Comparison of ENCODE assay signal across 9 cellular contexts in the genomic region with DNA sequence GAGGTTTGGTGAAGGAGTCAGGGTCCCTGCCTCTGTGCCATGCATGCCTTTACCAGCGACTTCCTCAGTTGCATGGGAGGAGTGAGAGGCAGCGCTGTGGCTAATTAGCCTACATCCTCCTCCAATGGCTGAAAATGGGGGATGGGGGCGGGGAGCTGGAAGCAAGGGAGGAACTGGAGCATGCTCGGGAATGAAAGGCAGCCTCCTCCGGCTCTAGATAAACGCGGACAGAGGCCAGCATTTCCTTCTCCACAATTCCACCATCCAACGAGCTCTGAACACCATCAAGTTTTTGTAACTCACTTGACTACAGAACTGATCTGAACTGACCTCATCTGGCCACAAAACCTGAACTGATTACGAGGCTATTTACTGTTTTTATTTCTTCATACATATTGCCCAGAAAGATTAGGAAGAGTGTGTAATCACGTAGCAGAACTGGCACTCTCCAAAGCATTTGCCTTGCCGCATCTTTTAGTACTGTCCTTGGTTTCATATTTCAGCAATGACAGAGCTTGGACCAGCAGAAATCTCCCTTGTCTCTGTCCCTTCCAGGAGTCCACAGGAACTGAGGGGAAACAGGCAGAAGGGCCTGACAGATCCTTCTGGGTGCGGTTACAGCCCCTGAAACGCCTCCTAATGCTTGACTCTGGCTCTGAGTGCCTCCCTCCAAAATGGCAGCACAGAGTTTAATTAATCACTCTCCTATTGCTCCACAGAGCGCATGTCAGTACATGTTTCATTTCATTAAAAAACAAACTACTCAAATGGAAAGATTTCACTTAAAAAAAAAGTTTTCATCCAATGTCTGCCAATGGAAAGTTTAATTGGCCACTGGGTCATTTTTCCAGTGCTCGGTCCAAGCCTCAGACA. TPM values are rescaled to one million over a fixed set of nuclear protein-coding genes. Genes with fewer than 3 reads are reported as not detected.
DNase-seq lines count a peak whose midpoint lies in the region; ATAC-seq, FAIRE-seq and TF ChIP-seq lines count a peak whose summit lies in the region.
"Had no signal": no experiment of that assay in that cellular context is flagged by ENCODE, and none has a peak within 500 bp of the region (broad histone marks: within the 10 kb centered on the region; RNA-seq: fewer than 3 reads in every experiment).

No MANE protein-coding gene starts in this region.

- no peak overlapping the region for H3K4me3 Mint-ChIP-seq in activated naive CD4-positive, alpha-beta T cell treated with anti-CD3 and anti-CD28 coated beads for 36 hours
- H3K4me3 Mint-ChIP-seq: CD4-positive, CD25-positive, alpha-beta regulatory T cell had no signal

- 44% methylated on average over 15 of the region's 15 CpGs; no CpG with 5 or more reads in 1 of the 2 experiments for WGBS in H1 (ENCODE audit: extremely low coverage in 1 of 2, insufficient coverage in 1 of 2, insufficient read length in 1 of 2, insufficient replicate concordance in 2 of 2, low coverage in 1 of 2, low lambda C conversion rate in 2 of 2, missing lambda C conversion rate in 1 of 2), 2 experiments

- no peak overlapping the region for H3K23ac ChIP-seq in H1 (ENCODE audit: insufficient read length)

- no peak overlapping the region for H2AK5ac ChIP-seq in H1 (ENCODE audit: low read depth, low read length)

- no peaks in the 10 kb centered on the region for H4K20me1 ChIP-seq in H1 (replicated peaks in 1 of 2; ENCODE audit: control insufficient read depth in 1 of 2, insufficient read depth in 2 of 2, low read length in 2 of 2)

- H3K4me3 ChIP-seq in H1 (ENCODE audit: extremely low read depth in 1 of 4, insufficient read depth in 2 of 4, low read depth in 3 of 4, low read length in 4 of 4) (peak overlapping the region in 2 of 4 experiments; percentile 7 to 32; a peak in 2 of 8 replicates), muscle layer of duodenum (ENCODE audit: low read depth in 1 of 2, low read length in 2 of 2) (no peak overlapping the region), uterus (no peak overlapping the region)

- peak overlapping the region; percentile 55 to 58 for H3K4me2 ChIP-seq in H1 (ENCODE audit: insufficient read depth in 1 of 2, low read depth in 2 of 2, low read length in 2 of 2)

- intact Hi-C loops in activated naive CD4-positive, alpha-beta T cell treated with anti-CD3 and anti-CD28 coated beads for 36 hours (cut with micrococcal nuclease), result no loop called here
- intact Hi-C loops in uterus (cut with DNase I; ENCODE audit: low total_unique reads), result no loop called here

- ATAC-seq in HG02938 (IDR thresholded peaks at IDR 0.05; ENCODE audit: unreplicated experiment), result no peak
- no peak for ATAC-seq in GM18907 (IDR thresholded peaks at IDR 0.05; ENCODE audit: unreplicated experiment)

- H3K36me3 ChIP-seq in H1 (ENCODE audit: control insufficient read depth in 2 of 4, insufficient read depth in 4 of 4, low read length in 3 of 4) (no peaks in the 10 kb centered on the region), muscle layer of duodenum (ENCODE audit: control insufficient read depth in 1 of 2, insufficient read depth in 2 of 2, low read length in 2 of 2) (peaks cover 0 to 5% of the 10 kb centered on the region in 2 donors), uterus (no peaks in the 10 kb centered on the region)

- H3K79me1 ChIP-seq in H1 (ENCODE audit: low read depth, low read length), result no peaks in the 10 kb centered on the region

- H3K23me2 ChIP-seq in H1 (ENCODE audit: low read depth, low read length), result peaks cover 8% of the 10 kb centered on the region; the same call in 1 of the 2 replicates

- H3K9me3 ChIP-seq in H1 (ENCODE audit: insufficient read depth in 2 of 2, low read depth in 1 of 2, low read length in 1 of 2) (no peaks in the 10 kb centered on the region), muscle layer of duodenum (ENCODE audit: control insufficient read depth in 1 of 2, low read length in 2 of 2) (no peaks in the 10 kb centered on the region), uterus (no peaks in the 10 kb centered on the region)

- POLR2A ChIA-PET in H1 (lab: Charles Lee; ENCODE audit: partially characterized antibody), result interaction anchor here (0.6 to 1.3 kb wide), 3 partner anchors 14 to 180 kb away, joined by 3 to 5 read pairs (median 4); a partner anchor contains a TSS

- no peak overlapping the region for H4K5ac ChIP-seq in H1 (ENCODE audit: insufficient read length, low read depth, low read length)

- no peak overlapping the region for H3K9ac ChIP-seq in H1 (replicated peaks in 1 of 4; ENCODE audit: extremely low read depth in 1 of 4, low read depth in 3 of 4, low read length in 3 of 4)

- no peaks in the 10 kb centered on the region for H3K27me3 Mint-ChIP-seq in activated naive CD4-positive, alpha-beta T cell treated with anti-CD3 and anti-CD28 coated beads for 36 hours (ENCODE audit: low read depth)
- H3K27me3 Mint-ChIP-seq: CD4-positive, CD25-positive, alpha-beta regulatory T cell had no signal

- H2BK12ac ChIP-seq in H1 (ENCODE audit: low read depth, low read length), result peak overlapping the region; percentile 41; the same call in 1 of the 2 replicates

- no peak overlapping the region for H4K8ac ChIP-seq in H1 (ENCODE audit: extremely low read depth, insufficient read depth, low read length)

- no peak for TF ChIP-seq CTCF in H1 (IDR thresholded peaks at IDR 0.05; ENCODE audit: control extremely low read depth in 1 of 3, insufficient read depth in 1 of 3, low read depth in 1 of 3, low read length in 3 of 3)
- TF ChIP-seq CTCF in uterus (IDR thresholded peaks at IDR 0.05), result no peak

- H3K27ac ChIP-seq in H1 (ENCODE audit: low read depth, low read length) (no peak overlapping the region), muscle layer of duodenum (ENCODE audit: low read length) (peak overlapping the region; percentile 78), uterus (peak overlapping the region; percentile 77 to 90)

- 0 out of 2 replicates have a peak overlapping the region, but pooled peaks have one; percentile 73 for H2BK20ac ChIP-seq in H1 (ENCODE audit: low read length)

- no peaks in the 10 kb centered on the region for H3K4me1 Mint-ChIP-seq in activated naive CD4-positive, alpha-beta T cell treated with anti-CD3 and anti-CD28 coated beads for 36 hours (ENCODE audit: low read depth)

- no peaks in the 10 kb centered on the region for H3K27me3 ChIP-seq in H1 (replicated peaks in 1 of 4; ENCODE audit: control insufficient read depth in 3 of 4, extremely low read depth in 1 of 4, insufficient read depth in 3 of 4, low read length in 3 of 4)
- no peaks in the 10 kb centered on the region for H3K27me3 ChIP-seq in muscle layer of duodenum (ENCODE audit: low read depth, low read length)
- H3K27me3 ChIP-seq in uterus, result no peaks in the 10 kb centered on the region

- TF ChIP-seq RAD21 in H1 (IDR thresholded peaks at IDR 0.05 in 1 of 2, conservative IDR thresholded peaks at IDR 0.05 in 1 of 2; ENCODE audit: low read depth in 2 of 2, low read length in 2 of 2), result no peak

- H3K14ac ChIP-seq in H1 (ENCODE audit: insufficient read length), result no peak overlapping the region

- no peak overlapping the region for H2BK15ac ChIP-seq in H1 (ENCODE audit: low read length)

- CTCF ChIA-PET in activated naive CD4-positive, alpha-beta T cell treated with anti-CD3 and anti-CD28 coated beads for 36 hours (lab: Charles Lee), result no interaction called here
- CTCF ChIA-PET in H1 (lab: Charles Lee; ENCODE audit: partially characterized antibody), result interaction anchor here (0.9 to 3.4 kb wide), 9 partner anchors 8 to 405 kb away, joined by 3 to 12 read pairs (median 4); a partner anchor contains a TSS

- H3K18ac ChIP-seq in H1 (ENCODE audit: extremely low read depth, low read length), result no peak overlapping the region

- TF ChIP-seq POLR2A in H1 (IDR thresholded peaks at IDR 0.05; ENCODE audit: control extremely low read depth in 1 of 2, low read depth in 2 of 2, low read length in 2 of 2) (no peak), uterus (IDR thresholded peaks at IDR 0.05) (no peak)

- DNase-seq in activated naive CD4-positive, alpha-beta T cell treated with anti-CD3 and anti-CD28 coated beads for 36 hours, result no peak
- no peak for DNase-seq in activated naive CD4-positive, alpha-beta T cell treated with anti-CD3 and anti-CD28 coated beads, Interleukin-2, amount 50 U/mL, for 16 hours
- DNase-seq in H1 (ENCODE audit: low read depth in 1 of 2, low spot score in 2 of 2), result peak; percentile 44 to 82
- peak; percentile 73 to 75 for DNase-seq in uterus
- DNase-seq in NCI-H128 (lab: John Stamatoyannopoulos, UW; ENCODE audit: unreplicated experiment), result no peak
- DNase-seq: CD4-positive, CD25-positive, alpha-beta regulatory T cell had no signal

- no peak overlapping the region for H2BK120ac ChIP-seq in H1 (replicated peaks; ENCODE audit: low read depth, low read length)

- H3K4ac ChIP-seq in H1 (replicated peaks; ENCODE audit: insufficient read length, low read depth, low read length), result no peak overlapping the region

- H3K36me3 Mint-ChIP-seq in activated naive CD4-positive, alpha-beta T cell treated with anti-CD3 and anti-CD28 coated beads for 36 hours (ENCODE audit: low read depth), result peaks cover 35% of the 10 kb centered on the region

- H3K27ac Mint-ChIP-seq in activated naive CD4-positive, alpha-beta T cell treated with anti-CD3 and anti-CD28 coated beads for 36 hours, result peak overlapping the region; percentile 67

- no peaks in the 10 kb centered on the region for H3K79me2 ChIP-seq in H1 (ENCODE audit: control insufficient read depth in 1 of 2, insufficient read depth in 2 of 2, low read length in 2 of 2)

- no peak overlapping the region for H2BK5ac ChIP-seq in H1 (ENCODE audit: low read depth, low read length)

- no peak overlapping the region for H3K56ac ChIP-seq in H1 (replicated peaks; ENCODE audit: insufficient read length, low read depth, low read length)

- H3K4me1 ChIP-seq in H1 (replicated peaks in 1 of 4; ENCODE audit: control insufficient read depth in 3 of 4, insufficient read depth in 4 of 4, low read length in 3 of 4) (peaks cover 13 to 33% (median 27%) of the 10 kb centered on the region in 4 experiments), muscle layer of duodenum (ENCODE audit: control insufficient read depth in 1 of 2, insufficient read depth in 2 of 2, low read length in 2 of 2) (peaks cover 31 to 65% of the 10 kb centered on the region in 2 donors), uterus (peaks cover 11 to 15% of the 10 kb centered on the region in 2 donors)

- H3K9me3 Mint-ChIP-seq in activated naive CD4-positive, alpha-beta T cell treated with anti-CD3 and anti-CD28 coated beads for 36 hours, result no peaks in the 10 kb centered on the region
- H3K9me3 Mint-ChIP-seq: CD4-positive, CD25-positive, alpha-beta regulatory T cell had no signal

- peak overlapping the region; percentile 4; the same call in 1 of the 2 replicates for H2AFZ ChIP-seq in H1 (ENCODE audit: low read length)

- TF ChIP-seq EP300 in H1 (IDR thresholded peaks at IDR 0.05; ENCODE audit: borderline replicate concordance in 1 of 2, low read depth in 2 of 2, low read length in 2 of 2), result no peak

- H4K91ac ChIP-seq in H1 (replicated peaks; ENCODE audit: insufficient read length, low read length), result no peak overlapping the region

- peak; percentile 73 for FAIRE-seq in H1 (lab: Jason Lieb, UNC)

RNA-seq across cellular contexts. Expression of a gene that starts 58.2 kb away (rescaled TPM):
- total RNA-seq in activated naive CD4-positive, alpha-beta T cell treated with anti-CD3 and anti-CD28 coated beads for 36 hours, result 10 to 100 TPM; 39.9 to 42.2 TPM
- 20.5 and 20.6 TPM in 2 replicates for total RNA-seq in H1 (2021; fragmentation: NEBNext Ultra II Directional; extraction: Animal tissue kit (Norgen Biotek cat#: 25700))
- polyA plus RNA-seq in H1 (2011; rRNA removed), result 17.4 and 19.7 TPM in 2 replicates
- 18.2 TPM for polyA plus RNA-seq in H1 (2011; cell fraction: cytosol; rRNA removed)
- 24.6 TPM for polyA plus RNA-seq in H1 (2011; cell fraction: nucleus; rRNA removed)
- 17.5 to 19.6 TPM (median 19.0 TPM) in 4 replicates for polyA plus RNA-seq in H1 (2012, experiment 1 of 2)
- 20.9 TPM for polyA plus RNA-seq in H1 (2012, experiment 2 of 2)
- polyA plus RNA-seq in H1 (2013, experiment 1 of 2), result 19.5 TPM
- 17.8 TPM for polyA plus RNA-seq in H1 (2013, experiment 2 of 2)
- polyA minus RNA-seq in H1 (2011; rRNA and poly(A)+ RNA removed), result 26.8 and 29.8 TPM in 2 replicates
- 12.5 TPM for polyA minus RNA-seq in H1 (2011; cell fraction: cytosol; rRNA and poly(A)+ RNA removed)
- polyA minus RNA-seq in H1 (2011; cell fraction: nucleus; rRNA and poly(A)+ RNA removed), result 14.3 TPM
- 10 to 100 TPM; 17.2 to 64.4 (median 25.4) TPM for total RNA-seq in uterus

Comparison
In these comparisons a context has a peak if more than half of its experiments do, and no peak if none do; other contexts are left out.
1. DNase-seq: peak in H1 (2 of 2) and uterus (2 of 2); none in activated naive CD4-positive, alpha-beta T cell treated with anti-CD3 and anti-CD28 coated beads for 36 hours (single experiment), activated naive CD4-positive, alpha-beta T cell treated with anti-CD3 and anti-CD28 coated beads, Interleukin-2, amount 50 U/mL, for 16 hours (single experiment) and NCI-H128 (single experiment).